ENCODE assay signal across 8 cellular contexts in genomic region chr6:43021270-43022047, GRCh38. TPM values are rescaled to one million over a fixed set of nuclear protein-coding genes. Genes with fewer than 3 reads are reported as not detected.
A peak's percentile ranks its signal among the peaks of the same experiment; 100 is the strongest.
DNase-seq lines count a peak whose midpoint lies in the region; ATAC-seq and TF ChIP-seq lines count a peak whose summit lies in the region.

A gene with protein sequence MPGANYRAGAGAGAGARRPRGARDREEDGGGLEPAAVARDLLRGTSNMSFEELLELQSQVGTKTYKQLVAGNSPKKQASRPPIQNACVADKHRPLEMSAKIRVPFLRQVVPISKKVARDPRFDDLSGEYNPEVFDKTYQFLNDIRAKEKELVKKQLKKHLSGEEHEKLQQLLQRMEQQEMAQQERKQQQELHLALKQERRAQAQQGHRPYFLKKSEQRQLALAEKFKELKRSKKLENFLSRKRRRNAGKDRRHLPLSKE (plus strand): TSS chr6:43021623. CDS start chr6:43021655, 32 bp downstream.

- TF ChIP-seq CTCF in CD8-positive, alpha-beta T cell (IDR thresholded peaks at IDR 0.05): no peak
- TF ChIP-seq CTCF in fibroblast of villous mesenchyme (IDR thresholded peaks at IDR 0.05; ENCODE audit: insufficient read depth, low read depth, low read length) (no peak), neural cell (IDR thresholded peaks at IDR 0.05; ENCODE audit: poor library complexity, severe bottlenecking) (no peak)

- ATAC-seq in CD8-positive, alpha-beta T cell: peak; percentile 78
- peak; percentile 86 for ATAC-seq in GM21367 (IDR thresholded peaks at IDR 0.05; ENCODE audit: unreplicated experiment)
- peak; percentile 85 for ATAC-seq in stimulated activated naive CD8-positive, alpha-beta T cell treated with anti-CD3 and anti-CD28 coated beads, Interleukin-15, amount 100 ng/mL, for 72 hours

- H3F3A ChIP-seq in neural cell (ENCODE audit: insufficient read depth, low read length, poor library complexity, severe bottlenecking): no peaks in the 10 kb centered on the region

- peak within 1 kb of the TSS; percentile 78 for H3K27ac ChIP-seq in CD8-positive, alpha-beta T cell (ENCODE audit: low read depth, low read length)
- H3K27ac ChIP-seq in neural cell (ENCODE audit: low read length): peak within 1 kb of the TSS; percentile 84

- peak within 1 kb of the TSS; percentile 96 for H3K27ac Mint-ChIP-seq in CD8-positive, alpha-beta T cell
- H3K27ac Mint-ChIP-seq in stimulated activated naive CD8-positive, alpha-beta T cell treated with anti-CD3 and anti-CD28 coated beads, Interleukin-15, amount 100 ng/mL, for 72 hours: peak within 1 kb of the TSS; percentile 86 to 89

- no peak for TF ChIP-seq EP300 in neural cell (conservative IDR thresholded peaks at IDR 0.05; ENCODE audit: poor library complexity, severe bottlenecking)

- peak within 1 kb of the TSS; percentile 99 for H3K4me3 Mint-ChIP-seq in CD8-positive, alpha-beta T cell
- peak within 1 kb of the TSS; percentile 93 to 95 for H3K4me3 Mint-ChIP-seq in stimulated activated naive CD8-positive, alpha-beta T cell treated with anti-CD3 and anti-CD28 coated beads, Interleukin-15, amount 100 ng/mL, for 72 hours

- no peaks in the 10 kb centered on the region for H4K20me1 ChIP-seq in neural cell (ENCODE audit: insufficient read depth)

- no peaks in the 10 kb centered on the region for H3K9me3 Mint-ChIP-seq in CD8-positive, alpha-beta T cell
- no peaks in the 10 kb centered on the region for H3K9me3 Mint-ChIP-seq in stimulated activated naive CD8-positive, alpha-beta T cell treated with anti-CD3 and anti-CD28 coated beads, Interleukin-15, amount 100 ng/mL, for 72 hours

- H3K4me1 ChIP-seq in CD8-positive, alpha-beta T cell (ENCODE audit: insufficient read depth, low read length): peaks cover 21% of the 10 kb centered on the region

- peaks cover 11% of the 10 kb centered on the region for H3K79me2 ChIP-seq in neural cell (replicated peaks; ENCODE audit: insufficient read depth, low read length)

- peaks cover 44% of the 10 kb centered on the region for H3K4me1 Mint-ChIP-seq in CD8-positive, alpha-beta T cell (ENCODE audit: low read depth)
- peaks cover 54% of the 10 kb centered on the region for H3K4me1 Mint-ChIP-seq in stimulated activated naive CD8-positive, alpha-beta T cell treated with anti-CD3 and anti-CD28 coated beads, Interleukin-15, amount 100 ng/mL, for 72 hours

- peak in 6 of 7 experiments; percentile 54 to 78 (median 72) for DNase-seq in CD8-positive, alpha-beta T cell
- DNase-seq in Jurkat, Clone E6-1 (ENCODE audit: low read depth, low spot score): peak; percentile 48
- DNase-seq in SHP77 (lab: John Stamatoyannopoulos, UW) (peak; percentile 84 to 87), activated gamma-delta T cell (lab: John Stamatoyannopoulos, UW) (peak; percentile 37), fibroblast of villous mesenchyme (ENCODE audit: low read depth) (peak; percentile 64)
- peak; percentile 46 to 55 for DNase-seq in stimulated activated naive CD8-positive, alpha-beta T cell treated with anti-CD3 and anti-CD28 coated beads, Interleukin-15, amount 100 ng/mL, for 72 hours

- intact Hi-C loops in CD8-positive, alpha-beta T cell (cut with DNase I, micrococcal nuclease): loop anchor here in 1 of 2 experiments (1.0 kb wide), 1 partner anchor 8 kb away; the partner anchor contains the start of gene MEA1

- no peaks in the 10 kb centered on the region for H3K27me3 ChIP-seq in CD8-positive, alpha-beta T cell (ENCODE audit: insufficient read depth, low read length)
- H3K27me3 ChIP-seq in neural cell (ENCODE audit: insufficient read depth, low read depth, low read length): no peaks in the 10 kb centered on the region

- H3K9me2 ChIP-seq in neural cell (ENCODE audit: insufficient read depth, low read length): no peaks in the 10 kb centered on the region

- peak within 1 kb of the TSS; percentile 80 for H3K4me2 ChIP-seq in neural cell (ENCODE audit: low read length)

- no peaks in the 10 kb centered on the region for H3K9me3 ChIP-seq in CD8-positive, alpha-beta T cell (ENCODE audit: low read length)
- no peaks in the 10 kb centered on the region for H3K9me3 ChIP-seq in neural cell (ENCODE audit: low read length)

- peak within 1 kb of the TSS; percentile 89 for H3K9ac ChIP-seq in neural cell (ENCODE audit: low read length)

- no peaks in the 10 kb centered on the region for H3K27me3 Mint-ChIP-seq in CD8-positive, alpha-beta T cell (ENCODE audit: low read depth)
- H3K27me3 Mint-ChIP-seq in stimulated activated naive CD8-positive, alpha-beta T cell treated with anti-CD3 and anti-CD28 coated beads, Interleukin-15, amount 100 ng/mL, for 72 hours: no peaks in the 10 kb centered on the region

- POLR2A ChIA-PET in CD8-positive, alpha-beta T cell (lab: Charles Lee): interaction anchor here (0.6 to 2.9 kb wide), 11 partner anchors 12 to 485 kb away, joined by 3 to 15 read pairs (median 4); partner anchors contain the start of genes CNPY3, CUL7, GNMT and PEX6

- H3K36me3 Mint-ChIP-seq in CD8-positive, alpha-beta T cell: peaks cover 62% of the 10 kb centered on the region

- CTCF ChIA-PET in CD8-positive, alpha-beta T cell (lab: Charles Lee): interaction anchor here (1.0 to 1.9 kb wide), 2 partner anchors 20 to 121 kb away, joined by 4 to 10 read pairs; no protein-coding TSS in a partner anchor

- H2AFZ ChIP-seq in neural cell (ENCODE audit: low read depth, low read length): peak within 1 kb of the TSS; percentile 45

- H3K36me3 ChIP-seq in CD8-positive, alpha-beta T cell (ENCODE audit: insufficient read depth, low read length): peaks cover 36% of the 10 kb centered on the region
- H3K36me3 ChIP-seq in neural cell (ENCODE audit: insufficient read depth, low read length): no peaks in the 10 kb centered on the region

- peak within 1 kb of the TSS; percentile 93 for H3K4me3 ChIP-seq in CD8-positive, alpha-beta T cell (ENCODE audit: low read depth, low read length)
- peak within 1 kb of the TSS; percentile 100 for H3K4me3 ChIP-seq in Jurkat, Clone E6-1 (ENCODE audit: low read length)
- H3K4me3 ChIP-seq in fibroblast of villous mesenchyme (ENCODE audit: low read depth, low read length) (peak within 1 kb of the TSS; percentile 100), neural cell (ENCODE audit: low read length) (peak within 1 kb of the TSS; percentile 86)

- TF ChIP-seq RAD21 in neural cell (conservative IDR thresholded peaks at IDR 0.05): no peak

TF ChIP-seq in neural cell, 6 proteins besides CTCF, POLR2A, EP300 and RAD21:
- TF ChIP-seq EZH2 (IDR thresholded peaks at IDR 0.05; ENCODE audit: borderline replicate concordance, insufficient read depth, low read length, poor library complexity, severe bottlenecking) (no peak), TAF1 (IDR thresholded peaks at IDR 0.05; ENCODE audit: low read depth) (peak; percentile 35), POLR2AphosphoS5 (IDR thresholded peaks at IDR 0.05) (peak; percentile 77), MXI1 (conservative IDR thresholded peaks at IDR 0.05; ENCODE audit: poor library complexity, severe bottlenecking) (peak; percentile 77)
- TF ChIP-seq, protein P1, sequence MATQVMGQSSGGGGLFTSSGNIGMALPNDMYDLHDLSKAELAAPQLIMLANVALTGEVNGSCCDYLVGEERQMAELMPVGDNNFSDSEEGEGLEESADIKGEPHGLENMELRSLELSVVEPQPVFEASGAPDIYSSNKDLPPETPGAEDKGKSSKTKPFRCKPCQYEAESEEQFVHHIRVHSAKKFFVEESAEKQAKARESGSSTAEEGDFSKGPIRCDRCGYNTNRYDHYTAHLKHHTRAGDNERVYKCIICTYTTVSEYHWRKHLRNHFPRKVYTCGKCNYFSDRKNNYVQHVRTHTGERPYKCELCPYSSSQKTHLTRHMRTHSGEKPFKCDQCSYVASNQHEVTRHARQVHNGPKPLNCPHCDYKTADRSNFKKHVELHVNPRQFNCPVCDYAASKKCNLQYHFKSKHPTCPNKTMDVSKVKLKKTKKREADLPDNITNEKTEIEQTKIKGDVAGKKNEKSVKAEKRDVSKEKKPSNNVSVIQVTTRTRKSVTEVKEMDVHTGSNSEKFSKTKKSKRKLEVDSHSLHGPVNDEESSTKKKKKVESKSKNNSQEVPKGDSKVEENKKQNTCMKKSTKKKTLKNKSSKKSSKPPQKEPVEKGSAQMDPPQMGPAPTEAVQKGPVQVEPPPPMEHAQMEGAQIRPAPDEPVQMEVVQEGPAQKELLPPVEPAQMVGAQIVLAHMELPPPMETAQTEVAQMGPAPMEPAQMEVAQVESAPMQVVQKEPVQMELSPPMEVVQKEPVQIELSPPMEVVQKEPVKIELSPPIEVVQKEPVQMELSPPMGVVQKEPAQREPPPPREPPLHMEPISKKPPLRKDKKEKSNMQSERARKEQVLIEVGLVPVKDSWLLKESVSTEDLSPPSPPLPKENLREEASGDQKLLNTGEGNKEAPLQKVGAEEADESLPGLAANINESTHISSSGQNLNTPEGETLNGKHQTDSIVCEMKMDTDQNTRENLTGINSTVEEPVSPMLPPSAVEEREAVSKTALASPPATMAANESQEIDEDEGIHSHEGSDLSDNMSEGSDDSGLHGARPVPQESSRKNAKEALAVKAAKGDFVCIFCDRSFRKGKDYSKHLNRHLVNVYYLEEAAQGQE (IDR thresholded peaks at IDR 0.05; ENCODE audit: borderline replicate concordance): no peak

RNA-seq across cellular contexts. Expression of the gene that starts here (rescaled TPM):
- total RNA-seq in CD8-positive, alpha-beta T cell: 10 to 100 TPM; 20.1 to 20.2 TPM
- 79.8 TPM for polyA plus RNA-seq in Jurkat, Clone E6-1 (2012; ENCODE audit: insufficient read depth, insufficient read length)
- total RNA-seq in fibroblast of villous mesenchyme: 114 and 125 TPM in 2 replicates
- polyA plus RNA-seq in neural cell: 73.1 and 79.2 TPM in 2 replicates
- polyA minus RNA-seq in neural cell: 91.2 and 95.9 TPM in 2 replicates

Comparison
In these comparisons a context has a peak if more than half of its experiments do, and no peak if none do; other contexts are left out.
1. Peak in every context shown above with its lines: DNase-seq, ATAC-seq, H3K4me3 ChIP-seq and H3K27ac ChIP-seq.